In genomic region chrX:49064303-49064702, GRCh38 we compare ENCODE assay signal across 18 cellular contexts. TPM values are rescaled to one million over a fixed set of nuclear protein-coding genes. Genes with fewer than 3 reads are reported as not detected.
DNase-seq lines count a peak whose midpoint lies in the region; FAIRE-seq and TF ChIP-seq lines count a peak whose summit lies in the region.
"Had no signal": no experiment of that assay in that cellular context is flagged by ENCODE, and none has a peak within 500 bp of the region (broad histone marks: within the 10 kb centered on the region; RNA-seq: fewer than 3 reads in every experiment).

No MANE protein-coding gene starts in this region.

- DNase-seq in H7 (peak; percentile 60), coronary artery (ENCODE audit: low spot score) (peak; percentile 55), neural crest cell (ENCODE audit: low read depth, low spot score) (no peak), sigmoid colon (peak; percentile 53), NCI-H2196 treated with DMSO at 0.1 percent for 48 hours (lab: John Stamatoyannopoulos, UW; ENCODE audit: unreplicated experiment) (no peak), urothelium cell line (ENCODE audit: low spot score) (no peak)
- DNase-seq: C1 segment of cervical spinal cord; Calu3; CD4-positive, alpha-beta memory T cell; COR-L47; DMS53; DMS79 treated with DMSO at 0.1 percent for 48 hours; GF-D8; HCEC 1CT had no signal

- H3K36me3 ChIP-seq in H7 (replicated peaks; ENCODE audit: control insufficient read depth, insufficient read depth, low read length), result peaks cover 2% of the 10 kb centered on the region
- H3K36me3 ChIP-seq in sigmoid colon, result no peaks in the 10 kb centered on the region

- no peaks in the 10 kb centered on the region for H3K27me3 Mint-ChIP-seq in neural crest cell (ENCODE audit: low read depth)
- H3K27me3 Mint-ChIP-seq: CD4-positive, alpha-beta memory T cell had no signal

- no peaks in the 10 kb centered on the region for H3K27me3 ChIP-seq in H7 (ENCODE audit: control insufficient read depth, insufficient read depth, low read length)
- no peaks in the 10 kb centered on the region for H3K27me3 ChIP-seq in sigmoid colon

- H3K4me3 Mint-ChIP-seq in neural crest cell, result peak overlapping the region; percentile 54
- H3K4me3 Mint-ChIP-seq: CD4-positive, alpha-beta memory T cell; GM23338 had no signal

- no peaks in the 10 kb centered on the region for H3K9me3 ChIP-seq in sigmoid colon

- H3K4me1 ChIP-seq in sigmoid colon, result no peaks in the 10 kb centered on the region

- no peak for TF ChIP-seq CTCF in coronary artery (IDR thresholded peaks at IDR 0.05)
- TF ChIP-seq CTCF in neural crest cell (conservative IDR thresholded peaks at IDR 0.05), result no peak
- TF ChIP-seq CTCF in sigmoid colon (IDR thresholded peaks at IDR 0.05), result no peak

- H3K9me3 Mint-ChIP-seq in neural crest cell, result no peaks in the 10 kb centered on the region
- H3K9me3 Mint-ChIP-seq: CD4-positive, alpha-beta memory T cell; GM23338 had no signal

- no peaks in the 10 kb centered on the region for H3K36me3 Mint-ChIP-seq in neural crest cell (ENCODE audit: low read depth)

- H3K4me1 Mint-ChIP-seq in neural crest cell, result no peaks in the 10 kb centered on the region
- H3K4me1 Mint-ChIP-seq: CD4-positive, alpha-beta memory T cell had no signal

- intact Hi-C loops in sigmoid colon (cut with DNase I), result loop anchor here (10.0 kb wide), 1 partner anchor 60 kb away; the partner anchor contains the start of gene GPKOW

- FAIRE-seq in urothelium cell line (lab: Jason Lieb, UNC), result no peak
- FAIRE-seq: GM18507, H54 had no signal

- peak overlapping the region; percentile 57 for H3K27ac Mint-ChIP-seq in neural crest cell (ENCODE audit: unreplicated experiment)
- H3K27ac Mint-ChIP-seq: CD4-positive, alpha-beta memory T cell; GM23338 had no signal

- H3K4me3 ChIP-seq in H7 (ENCODE audit: insufficient read depth, low read depth, low read length), result no peak overlapping the region
- H3K4me3 ChIP-seq in coronary artery, result no peak overlapping the region
- H3K4me3 ChIP-seq in sigmoid colon, result no peak overlapping the region
- H3K4me3 ChIP-seq: GM23338 had no signal

- 95 to 96% methylated on average over 20 of the region's 20 CpGs for WGBS in sigmoid colon, 2 donors

- TF ChIP-seq EP300 in sigmoid colon (IDR thresholded peaks at IDR 0.05), result no peak

- TF ChIP-seq POLR2A in sigmoid colon (IDR thresholded peaks at IDR 0.05), result no peak

- no peak overlapping the region for H3K27ac ChIP-seq in coronary artery
- no peak overlapping the region for H3K27ac ChIP-seq in sigmoid colon

RNA-seq across cellular contexts. Expression of gene CCDC120, which starts 5.5 kb away (rescaled TPM):
- total RNA-seq in H7 (2014; rRNA removed; shearing (Covaris generic)), result 4.7 and 5.8 TPM in 2 replicates
- 13.8 and 14.7 TPM in 2 replicates for total RNA-seq in neural crest cell
- 1 to 10 TPM in 3 of 4 donors, under 1 TPM in 1; 0.71 to 3.9 (median 1.3) TPM for total RNA-seq in sigmoid colon
- polyA plus RNA-seq in sigmoid colon, result 1 to 10 TPM; 4.2 to 7.6 (median 4.2) TPM
- total RNA-seq: A172 had no signal

RNA-seq across cellular contexts. Expression of gene PRAF2, which starts 9.5 kb away (rescaled TPM):
- total RNA-seq in H7 (2014; rRNA removed; shearing (Covaris generic)), result 6.3 and 6.7 TPM in 2 replicates
- 30.2 and 33.7 TPM in 2 replicates for total RNA-seq in neural crest cell
- 10 to 100 TPM; 18.2 to 20.2 (median 19.0) TPM for total RNA-seq in sigmoid colon
- polyA plus RNA-seq in sigmoid colon, result 10 to 100 TPM in 1 of 3 donors, 1 to 10 TPM in 2; 2.8 to 15.2 (median 8.4) TPM

RNA-seq across cellular contexts. Expression of gene WDR45, which starts 15.4 kb away (rescaled TPM):
- total RNA-seq in H7 (2014; rRNA removed; shearing (Covaris generic)), result 28.5 and 33.6 TPM in 2 replicates
- total RNA-seq in neural crest cell (29.0 and 29.6 TPM in 2 replicates), sigmoid colon (100 to 1,000 TPM in 1 of 4 donors, 10 to 100 TPM in 3; 78.5 to 102 (median 93.5) TPM)
- polyA plus RNA-seq in sigmoid colon, result 10 to 100 TPM; 49.5 to 57.1 (median 55.5) TPM

RNA-seq across cellular contexts. Expression of gene TFE3, which starts 21.1 kb away (rescaled TPM):
- 41.6 and 45.9 TPM in 2 replicates for total RNA-seq in H7 (2014; rRNA removed; shearing (Covaris generic))
- total RNA-seq in neural crest cell (26.2 TPM in 2 replicates), sigmoid colon (10 to 100 TPM; 38.3 to 69.8 (median 56.0) TPM)
- 10 to 100 TPM; 21.0 to 32.6 (median 30.9) TPM for polyA plus RNA-seq in sigmoid colon

RNA-seq across cellular contexts. Expression of gene GPKOW, which starts 59.2 kb away (rescaled TPM):
- total RNA-seq in H7 (2014; rRNA removed; shearing (Covaris generic)), result 24.4 and 31.4 TPM in 2 replicates
- total RNA-seq in neural crest cell, result 17.8 and 20.9 TPM in 2 replicates
- total RNA-seq in sigmoid colon, result 10 to 100 TPM; 14.4 to 25.0 (median 23.6) TPM
- 10 to 100 TPM; 23.4 to 24.6 (median 24.3) TPM for polyA plus RNA-seq in sigmoid colon

Comparison
In these comparisons a context has a peak if more than half of its experiments do, and no peak if none do; other contexts are left out.
1. DNase-seq: peak in H7 (single experiment), coronary artery (single experiment) and sigmoid colon (single experiment); none in neural crest cell (single experiment), NCI-H2196 treated with DMSO at 0.1 percent for 48 hours (single experiment) and urothelium cell line (single experiment).